Comparison of ENCODE assay signal across 8 cellular contexts in the genomic region with DNA sequence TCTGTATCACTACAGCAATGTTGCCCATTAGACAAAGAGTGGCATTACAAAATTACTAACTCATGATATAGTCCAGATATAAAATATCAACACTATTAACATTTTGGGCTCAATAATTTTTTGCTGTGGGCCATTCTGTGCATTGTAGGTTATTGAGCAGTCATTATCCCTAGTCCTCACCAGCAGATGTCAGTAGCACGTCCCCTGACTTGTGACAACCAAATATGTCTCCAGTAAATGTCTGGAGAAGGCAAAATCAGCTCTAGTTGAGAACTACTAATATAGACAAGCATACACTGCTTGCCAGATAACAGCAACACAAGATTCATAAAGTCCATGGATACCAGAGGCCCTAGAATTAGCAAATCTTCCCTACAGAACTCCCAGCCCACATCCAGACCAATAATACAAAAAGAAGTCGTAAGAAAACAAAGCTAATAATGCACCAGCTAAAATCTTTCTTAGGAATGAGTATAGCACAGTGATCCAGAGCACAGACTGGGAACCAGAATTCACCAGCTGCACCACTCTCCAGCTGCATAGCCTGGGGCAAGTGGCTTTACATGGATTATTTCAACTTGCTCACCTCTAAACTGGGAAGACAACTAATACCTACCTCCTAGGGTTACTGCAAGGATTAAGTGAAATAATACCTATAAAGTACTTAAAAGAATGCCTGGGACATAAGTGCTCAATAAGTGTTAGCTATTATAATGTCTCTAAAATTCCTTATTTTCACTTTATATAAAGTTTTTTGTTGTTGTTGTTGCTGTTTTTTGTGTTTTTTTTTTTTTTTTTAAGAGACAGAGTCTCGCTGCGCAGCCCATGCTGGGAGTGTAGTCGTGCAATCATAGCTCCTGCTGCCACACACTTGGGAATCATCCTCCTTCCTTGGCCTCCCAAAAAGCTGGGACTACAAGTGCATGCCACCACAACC. TPM values are rescaled to one million over a fixed set of nuclear protein-coding genes. Genes with fewer than 3 reads are reported as not detected.
DNase-seq lines count a peak whose midpoint lies in the region; ATAC-seq and TF ChIP-seq lines count a peak whose summit lies in the region.

No MANE protein-coding gene starts in this region.

- H3K27ac ChIP-seq in OCI-LY1 (ENCODE audit: low read depth, low read length, poor library complexity, severe bottlenecking): no peak overlapping the region
- no peak overlapping the region for H3K27ac ChIP-seq in mesenchymal stem cell (ENCODE audit: low read length, poor library complexity, severe bottlenecking)
- no peak overlapping the region for H3K27ac ChIP-seq in uterus

- peaks cover 13% of the 10 kb centered on the region for H3K36me3 Mint-ChIP-seq in chondrocyte (ENCODE audit: low read depth)

- H3K14ac ChIP-seq in mesenchymal stem cell (ENCODE audit: low read length in 2 of 2): no peak overlapping the region

- peak overlapping the region; percentile 57 for H3K27ac Mint-ChIP-seq in chondrocyte (ENCODE audit: unreplicated experiment)

- H3K9ac ChIP-seq in OCI-LY1 (ENCODE audit: low read length) (no peak overlapping the region), mesenchymal stem cell (ENCODE audit: low read length) (peak overlapping the region; percentile 41)

- H3K4ac ChIP-seq in mesenchymal stem cell (ENCODE audit: low read depth in 1 of 2, low read length in 2 of 2): no peak overlapping the region

- H3K4me3 ChIP-seq in OCI-LY1 (ENCODE audit: low read depth, low read length, poor library complexity, severe bottlenecking) (no peak overlapping the region), mesenchymal stem cell (ENCODE audit: insufficient read depth in 1 of 2, low read depth in 1 of 2, low read length in 2 of 2) (no peak overlapping the region), uterus (no peak overlapping the region)

- H3K27me3 ChIP-seq in OCI-LY1 (ENCODE audit: insufficient read depth, low read length): no peaks in the 10 kb centered on the region
- no peaks in the 10 kb centered on the region for H3K27me3 ChIP-seq in mesenchymal stem cell (ENCODE audit: control insufficient read depth in 1 of 2, insufficient read depth in 1 of 2, low read length in 2 of 2)
- H3K27me3 ChIP-seq in uterus: no peaks in the 10 kb centered on the region

- TF ChIP-seq POLR2A in uterus (IDR thresholded peaks at IDR 0.05): no peak

- H2BK15ac ChIP-seq in mesenchymal stem cell (ENCODE audit: low read depth, poor library complexity, severe bottlenecking): no peak overlapping the region

- no peak for DNase-seq in AG09319 (ENCODE audit: extremely low read depth, low read depth)
- DNase-seq in chondrocyte (ENCODE audit: low spot score): no peak
- peak; percentile 54 for DNase-seq in mesenchymal stem cell
- DNase-seq in uterus: no peak

- no peak overlapping the region for H3K23ac ChIP-seq in mesenchymal stem cell (ENCODE audit: low read length in 2 of 2)

- no peaks in the 10 kb centered on the region for H3K9me2 ChIP-seq in OCI-LY1 (ENCODE audit: low read depth, low read length)

- no peak overlapping the region for H3K18ac ChIP-seq in mesenchymal stem cell (ENCODE audit: low read depth in 1 of 2, low read length in 2 of 2)

- H3K4me1 Mint-ChIP-seq in chondrocyte (ENCODE audit: low read depth): peaks cover 28% of the 10 kb centered on the region

- H2BK5ac ChIP-seq in mesenchymal stem cell (ENCODE audit: low read depth, low read length, poor library complexity, severe bottlenecking): no peak overlapping the region

- no peak for ATAC-seq in HG03045 (IDR thresholded peaks at IDR 0.05; ENCODE audit: unreplicated experiment)
- ATAC-seq in GM18867 (IDR thresholded peaks at IDR 0.05; ENCODE audit: unreplicated experiment): no peak

- no peaks in the 10 kb centered on the region for H3K9me3 Mint-ChIP-seq in chondrocyte (ENCODE audit: low read depth)

- no peaks in the 10 kb centered on the region for H3K9me3 ChIP-seq in OCI-LY1 (ENCODE audit: low read length)
- H3K9me3 ChIP-seq in mesenchymal stem cell (ENCODE audit: control insufficient read depth, low read length): no peaks in the 10 kb centered on the region
- no peaks in the 10 kb centered on the region for H3K9me3 ChIP-seq in uterus

- H3K4me3 Mint-ChIP-seq in chondrocyte (ENCODE audit: unreplicated experiment): no peak overlapping the region

- TF ChIP-seq CTCF in AG09319 (IDR thresholded peaks at IDR 0.05; ENCODE audit: low read depth, low read length) (peak; percentile 63), GM12873 (IDR thresholded peaks at IDR 0.05; ENCODE audit: insufficient read depth, low read depth, low read length, missing control alignments) (peak; percentile 72), OCI-LY1 (IDR thresholded peaks at IDR 0.05; ENCODE audit: low read length) (peak; percentile 66), chondrocyte (IDR thresholded peaks at IDR 0.05) (peak; percentile 86), uterus (IDR thresholded peaks at IDR 0.05) (peak in 2 of 4 experiments; percentile 16)

- intact Hi-C loops in uterus (cut with DNase I; ENCODE audit: low total_unique reads): no loop called here

- H3K27me3 Mint-ChIP-seq in chondrocyte (ENCODE audit: low read depth): no peaks in the 10 kb centered on the region

- no peaks in the 10 kb centered on the region for H4K20me1 ChIP-seq in OCI-LY1 (ENCODE audit: insufficient read depth, low read length)

- no peak overlapping the region for H2BK120ac ChIP-seq in mesenchymal stem cell (ENCODE audit: low read depth, low read length)

- H3K79me1 ChIP-seq in mesenchymal stem cell (replicated peaks; ENCODE audit: low read length, poor library complexity, severe bottlenecking): peaks cover 29% of the 10 kb centered on the region

- H2BK12ac ChIP-seq in mesenchymal stem cell (ENCODE audit: low read length in 2 of 2): no peak overlapping the region

- peaks cover 62% of the 10 kb centered on the region for H3K36me3 ChIP-seq in OCI-LY1 (ENCODE audit: insufficient read depth, low read length)
- H3K36me3 ChIP-seq in mesenchymal stem cell (ENCODE audit: control insufficient read depth in 1 of 2, insufficient read depth in 2 of 2, low read depth in 1 of 2, low read length in 2 of 2): peaks cover 15 to 38% of the 10 kb centered on the region in 2 experiments
- H3K36me3 ChIP-seq in uterus: no peaks in the 10 kb centered on the region

- WGBS in mesenchymal stem cell: 94% methylated on average over 5 of the region's 5 CpGs

- H3F3A ChIP-seq in OCI-LY1 (ENCODE audit: insufficient read depth, low read length): no peaks in the 10 kb centered on the region

- H2AFZ ChIP-seq in OCI-LY1 (ENCODE audit: low read length) (no peak overlapping the region), mesenchymal stem cell (ENCODE audit: low read depth, low read length) (no peak overlapping the region)

- no peak overlapping the region for H4K8ac ChIP-seq in mesenchymal stem cell (ENCODE audit: low read length)

- no peak overlapping the region for H4K91ac ChIP-seq in mesenchymal stem cell (ENCODE audit: low read length)

- H3K79me2 ChIP-seq in OCI-LY1 (ENCODE audit: insufficient read depth, low read length): peaks cover 61% of the 10 kb centered on the region

- H3K4me2 ChIP-seq in OCI-LY1 (ENCODE audit: low read length): no peak overlapping the region
- no peak overlapping the region for H3K4me2 ChIP-seq in mesenchymal stem cell (ENCODE audit: low read length, poor library complexity, severe bottlenecking)

- H3K4me1 ChIP-seq in OCI-LY1 (ENCODE audit: insufficient read depth, low read length, severe bottlenecking) (no peaks in the 10 kb centered on the region), mesenchymal stem cell (ENCODE audit: control insufficient read depth, insufficient read depth, low read depth, low read length) (peaks cover 13% of the 10 kb centered on the region), uterus (no peaks in the 10 kb centered on the region)

- H2AK5ac ChIP-seq in mesenchymal stem cell (ENCODE audit: low read length, severe bottlenecking): no peak overlapping the region

RNA-seq across cellular contexts. Expression of a gene that starts 23.7 kb away (rescaled TPM):
- 55.8 to 69.9 TPM (median 57.9 TPM) in 3 replicates for total RNA-seq in chondrocyte
- 12.8 TPM for polyA plus RNA-seq in mesenchymal stem cell (2013, experiment 1 of 2)
- 12.1 TPM for polyA plus RNA-seq in mesenchymal stem cell (2013, experiment 2 of 2)
- 100 to 1,000 TPM in 1 of 4 donors, 10 to 100 TPM in 3; 14.7 to 122 (median 45.9) TPM for total RNA-seq in uterus
